ENCODE assay signal across 1 cellular context in the genomic region with DNA sequence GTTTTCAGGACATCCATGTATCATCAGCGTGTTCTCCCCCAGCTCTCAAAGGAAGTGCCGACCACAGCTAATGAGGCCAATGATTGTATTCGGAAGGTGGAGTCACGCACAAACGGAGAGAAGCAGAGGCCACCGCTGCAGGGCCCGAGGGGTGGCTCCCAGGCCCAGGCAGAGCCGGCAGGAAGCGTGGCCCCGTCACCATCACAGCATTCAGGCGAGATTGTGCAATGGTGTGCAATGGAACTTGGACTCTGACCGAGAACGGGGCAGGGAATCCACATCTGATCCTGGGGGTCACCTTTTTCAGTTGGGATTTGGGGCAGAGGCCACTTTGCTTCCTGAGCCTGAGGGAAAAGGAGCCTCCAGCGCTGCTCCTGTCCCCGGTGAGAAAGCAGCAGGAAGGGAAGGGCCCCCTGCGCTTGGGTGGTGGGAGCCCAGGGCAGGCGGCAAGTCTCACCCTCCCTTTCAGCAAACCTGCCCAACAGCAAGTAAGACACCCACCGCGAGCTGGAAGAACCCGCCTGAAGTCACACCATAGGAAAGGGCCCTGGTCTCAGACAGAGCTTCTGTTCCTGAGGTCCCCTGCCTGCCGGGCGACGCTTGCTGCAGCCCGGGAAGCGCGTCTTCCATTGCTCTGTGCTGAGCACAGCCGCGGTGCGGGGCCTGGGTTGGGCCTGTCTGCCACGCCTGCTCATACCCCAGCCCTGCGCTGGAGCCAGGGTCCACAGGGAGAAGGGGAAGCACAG.
TF ChIP-seq lines count a peak whose summit lies in the region.

No MANE protein-coding gene starts in this region.

TF ChIP-seq in K562, 482 proteins besides CTCF, POLR2A, EP300 and RAD21:
- TF ChIP-seq C11orf30 (IDR thresholded peaks at IDR 0.05; ENCODE audit: low read depth) (no peak), CEBPB (tag; IDR thresholded peaks at IDR 0.05) (peak; percentile 41; the same call in 1 of the 2 replicates)
TF ChIP-seq in K562: peak in this region for 1.
